ENCODE assay signal across 8 cellular contexts in the genomic region with DNA sequence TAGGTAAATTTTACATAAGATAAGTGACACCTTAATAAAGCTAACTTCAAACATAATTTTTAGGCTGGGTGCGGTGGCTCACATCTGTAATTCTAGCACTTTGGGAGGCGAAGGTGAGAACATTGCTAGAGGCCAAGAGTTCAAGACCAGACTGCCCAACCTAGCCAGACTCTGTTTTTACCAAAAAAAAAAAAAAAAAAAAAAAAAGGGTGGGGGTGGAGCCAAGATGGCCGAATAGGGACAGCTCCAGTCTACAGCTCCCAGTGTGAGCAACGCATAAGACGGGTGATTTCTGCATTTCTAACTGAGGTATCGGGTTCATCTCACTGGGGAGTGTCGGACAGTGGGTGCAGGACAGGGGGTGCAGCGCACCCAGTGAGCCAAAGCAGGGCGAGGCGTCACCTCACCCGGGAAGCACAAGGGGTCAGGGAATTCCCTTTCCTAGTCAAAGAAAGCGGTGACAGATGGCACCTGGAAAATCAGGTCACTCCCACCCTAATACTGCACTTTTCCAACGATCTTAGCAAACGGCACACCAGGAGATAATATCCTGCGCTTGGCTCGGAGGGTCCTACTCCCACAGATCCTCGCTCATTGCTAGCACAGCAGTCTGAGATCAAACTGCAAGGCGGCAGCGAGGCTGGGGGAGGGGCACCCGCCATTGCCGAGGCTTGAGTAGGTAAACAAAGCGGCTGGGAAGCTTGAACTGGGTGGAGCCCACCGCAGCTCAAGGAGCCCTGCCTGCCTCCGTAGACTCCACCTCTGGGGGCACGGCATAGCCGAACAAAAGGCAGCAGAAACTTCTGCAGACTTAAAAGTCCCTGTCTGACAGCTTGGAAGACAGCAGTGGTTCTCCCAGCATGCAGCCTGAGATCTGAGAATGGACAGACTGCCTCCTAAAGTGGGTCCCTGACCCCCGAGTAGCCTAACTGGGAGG. TPM values are rescaled to one million over a fixed set of nuclear protein-coding genes. Genes with fewer than 3 reads are reported as not detected.
DNase-seq lines count a peak whose midpoint lies in the region; TF ChIP-seq lines count a peak whose summit lies in the region.
"Not testable (repeated sequence)": the region's sequence is repeated elsewhere in the genome, so short reads cannot be mapped to it uniquely, and the experiment has no call there.

No MANE protein-coding gene starts in this region.

- POLR2A ChIA-PET in A673 (lab: Charles Lee; ENCODE audit: low non-redundant PET); PC-9 (lab: Charles Lee; ENCODE audit: unreplicated experiment): not testable (repeated sequence)

- H3K79me2 ChIP-seq in PC-9 (ENCODE audit: low read depth); mesendoderm (ENCODE audit: control insufficient read depth, insufficient read depth, low read length): not testable (repeated sequence)

- CTCF ChIA-PET in A673 (lab: Charles Lee): not testable (repeated sequence)
- CTCF ChIA-PET in PC-9 (lab: Charles Lee): interaction anchor here (0.6 kb wide), 1 partner anchor 1254 kb away, joined by 5 read pairs; no protein-coding TSS in a partner anchor

- peak overlapping the region; percentile 98 for H2AFZ ChIP-seq in PC-9

- H3K9me3 ChIP-seq in A673 (ENCODE audit: low read depth, low read length, poor library complexity, severe bottlenecking); PC-9 (ENCODE audit: insufficient read depth, low read depth); skeletal muscle satellite cell (replicated peaks; ENCODE audit: low read length): not testable (repeated sequence)

- H3K4me1 ChIP-seq in A673 (ENCODE audit: insufficient read depth, low read length, poor library complexity, severe bottlenecking); PC-9 (replicated peaks; ENCODE audit: insufficient read depth); mesendoderm (ENCODE audit: control insufficient read depth, low read depth, low read length): not testable (repeated sequence)
- H3K4me1 ChIP-seq in skeletal muscle satellite cell (ENCODE audit: control insufficient read depth, insufficient read depth, low read length): peaks cover 12% of the 10 kb centered on the region

- H2BK120ac ChIP-seq in mesendoderm (ENCODE audit: low read depth, low read length): not testable (repeated sequence)

- H3K79me1 ChIP-seq in mesendoderm (ENCODE audit: low read length): not testable (repeated sequence)

- WGBS in mesendoderm (ENCODE audit: extremely low coverage, insufficient coverage, low lambda C conversion rate): no CpG with 5 or more reads among the region's 27 CpGs

- H3F3A ChIP-seq in PC-9 (ENCODE audit: insufficient read depth, low read depth): not testable (repeated sequence)

- not testable (repeated sequence) for H4K20me1 ChIP-seq in PC-9 (ENCODE audit: insufficient read depth)

- not testable (repeated sequence) for H3K36me3 ChIP-seq in A673 (ENCODE audit: insufficient read depth, low read length, poor library complexity, severe bottlenecking); PC-9 (ENCODE audit: low read depth); mesendoderm (ENCODE audit: control insufficient read depth, insufficient read depth, low read length); skeletal muscle satellite cell (ENCODE audit: insufficient read depth, low read length)

- not testable (repeated sequence) for H3K23ac ChIP-seq in mesendoderm (ENCODE audit: low read length)

- not testable (repeated sequence) for H3K9me2 ChIP-seq in PC-9 (ENCODE audit: insufficient read depth)

- H4K8ac ChIP-seq in mesendoderm (ENCODE audit: low read depth, low read length): not testable (repeated sequence)

- H3K4me2 ChIP-seq in PC-9 (peak overlapping the region; percentile 83), mesendoderm (ENCODE audit: low read length) (peak overlapping the region; percentile 27), skeletal muscle satellite cell (ENCODE audit: low read length) (peak overlapping the region; percentile 94)

- not testable (repeated sequence) for BruUV-seq in A673 (replicated peaks; lab: Mats Ljungman, UMichigan); PC-9 (replicated peaks; lab: Mats Ljungman, UMichigan)

- intact Hi-C loops in A673 (cut with micrococcal nuclease; ENCODE audit: unreplicated experiment); PC-9 (cut with micrococcal nuclease; ENCODE audit: unreplicated experiment); head of caudate nucleus (cut with DNase I): not testable (repeated sequence)

- peak overlapping the region; percentile 78 for H3K56ac ChIP-seq in mesendoderm (ENCODE audit: low read length)

- H3K4me3 ChIP-seq in A673 (ENCODE audit: low read depth, low read length, poor library complexity, severe bottlenecking): peak overlapping the region; percentile 56
- peak overlapping the region; percentile 92 for H3K4me3 ChIP-seq in PC-9
- not testable (repeated sequence) for H3K4me3 ChIP-seq in mesendoderm (ENCODE audit: low read length)
- H3K4me3 ChIP-seq in skeletal muscle satellite cell (ENCODE audit: low read length): peak overlapping the region; percentile 70

- not testable (repeated sequence) for H2BK5ac ChIP-seq in mesendoderm (ENCODE audit: low read length)

- not testable (repeated sequence) for H3K27me3 ChIP-seq in A673 (replicated peaks; ENCODE audit: insufficient read depth, low read depth, low read length, poor library complexity); PC-9 (ENCODE audit: insufficient read depth, low read depth); mesendoderm (ENCODE audit: insufficient read depth, low read length, poor library complexity); skeletal muscle satellite cell (ENCODE audit: control insufficient read depth, insufficient read depth, low read length)

- H3K18ac ChIP-seq in mesendoderm (ENCODE audit: low read length): not testable (repeated sequence)

- not testable (repeated sequence) for H3K27ac ChIP-seq in A673 (ENCODE audit: low read depth, low read length, poor library complexity, severe bottlenecking); PC-9; mesendoderm (ENCODE audit: low read depth, low read length)

- H3K4ac ChIP-seq in mesendoderm (ENCODE audit: low read depth, low read length): not testable (repeated sequence)

- TF ChIP-seq CTCF in A673 (conservative IDR thresholded peaks at IDR 0.05; ENCODE audit: low read depth, low read length); PC-9 (conservative IDR thresholded peaks at IDR 0.05): not testable (repeated sequence)

- not testable (repeated sequence) for H4K5ac ChIP-seq in mesendoderm (ENCODE audit: low read length)

- H3K9ac ChIP-seq in mesendoderm (ENCODE audit: low read length) (peak overlapping the region; percentile 48), skeletal muscle satellite cell (ENCODE audit: low read depth, low read length) (peak overlapping the region; percentile 23)

- not testable (repeated sequence) for H2BK15ac ChIP-seq in mesendoderm (replicated peaks; ENCODE audit: low read depth)

- DNase-seq in A673 (ENCODE audit: low spot score): peak; percentile 62
- DNase-seq in HT-29 (ENCODE audit: low spot score): peak; percentile 19
- peak; percentile 43 to 60 for DNase-seq in PC-9
- peak; percentile 16 for DNase-seq in activated T-cell treated with anti-CD3 and anti-CD28 coated beads for 1 hour (ENCODE audit: low read depth)
- DNase-seq in central memory CD4-positive, alpha-beta T cell: peak; percentile 44
- peak in 33 of 42 donors; percentile 8 to 70 (median 47) for DNase-seq in head of caudate nucleus
- peak; percentile 56 for DNase-seq in mesendoderm

- not testable (repeated sequence) for H2AK5ac ChIP-seq in mesendoderm (ENCODE audit: low read length)

RNA-seq across cellular contexts. Expression of gene GCH1, which starts 32.2 kb away (rescaled TPM):
- total RNA-seq in A673 (2021) (6.8 and 7.7 TPM in 2 replicates), PC-9 (2021) (4.1 and 5.1 TPM in 2 replicates)
- 11.5 and 11.8 TPM in 2 replicates for total RNA-seq in HT-29 (2014; rRNA removed; shearing (Covaris generic))
- 7.2 TPM for polyA plus RNA-seq in mesendoderm (2013, experiment 1 of 2)
- 8.2 TPM for polyA plus RNA-seq in mesendoderm (2013, experiment 2 of 2)
- total RNA-seq in skeletal muscle satellite cell (2012; rRNA removed): 1.3 and 2.0 TPM in 2 replicates

Comparison
In these comparisons a context has a peak if more than half of its experiments do, and no peak if none do; other contexts are left out.
1. H3K4me2 ChIP-seq: peak in every context shown above with its lines; median percentile 94 in skeletal muscle satellite cell; 83 in PC-9; 27 in mesendoderm.